21 cellular contexts compared by ENCODE assay signal in genomic region chr12:54206807-54207206, GRCh38.
"Had no signal": no experiment of that assay in that cellular context is flagged by ENCODE, and none has a peak within 500 bp of the region (broad histone marks: within the 10 kb centered on the region; RNA-seq: fewer than 3 reads in every experiment).

No MANE protein-coding gene starts in this region.

- DNase-seq: effector memory CD4-positive, alpha-beta T cell; glutamatergic neuron; islet precursor cell; left ventricle myocardium inferior; lower lobe of right lung; natural killer cell; pancreas; stimulated activated CD4-positive, alpha-beta T cell treated with anti-CD3 and anti-CD28 coated beads, Interleukin-4, amount 100 ng/mL, for 1 hour; stimulated activated CD8-positive, alpha-beta memory T cell treated with anti-CD3 and anti-CD28 coated beads, Interleukin-4, amount 100 ng/mL, for 48 hours; stimulated activated naive CD8-positive, alpha-beta T cell treated with anti-CD3 and anti-CD28 coated beads, Interleukin-15, Interleukin-2, amounts not matched to agents 100 U/mL and 50 U/mL, for 24 hours; thyroid gland had no signal

- H3K36me3 Mint-ChIP-seq: memory B cell; mesothelial cell of epicardium; natural killer cell; stimulated activated effector memory CD8-positive, alpha-beta T cell treated with anti-CD3 and anti-CD28 coated beads, Interleukin-12 subunit alpha, Interleukin-12 subunit beta, amount 100 ng/mL, for 72 hours; type B pancreatic cell had no signal

- H3K27ac Mint-ChIP-seq: memory B cell; mesothelial cell of epicardium; natural killer cell; stimulated activated effector memory CD8-positive, alpha-beta T cell treated with anti-CD3 and anti-CD28 coated beads, Interleukin-12 subunit alpha, Interleukin-12 subunit beta, amount 100 ng/mL, for 72 hours had no signal

- H3K9me3 Mint-ChIP-seq: memory B cell; mesothelial cell of epicardium; natural killer cell; neural crest cell; stimulated activated effector memory CD8-positive, alpha-beta T cell treated with anti-CD3 and anti-CD28 coated beads, Interleukin-12 subunit alpha, Interleukin-12 subunit beta, amount 100 ng/mL, for 72 hours; type B pancreatic cell had no signal

- H3K4me1 ChIP-seq: esophagus muscularis mucosa, gastroesophageal sphincter, left ventricle myocardium inferior, lower lobe of right lung, pancreas, prostate gland, suprapubic skin, thyroid gland had no signal

- H3K4me3 ChIP-seq: esophagus muscularis mucosa, gastroesophageal sphincter, left ventricle myocardium inferior, lower lobe of right lung, pancreas, prostate gland, suprapubic skin, thyroid gland had no signal

- H3K4me3 Mint-ChIP-seq: memory B cell; mesothelial cell of epicardium; natural killer cell; neural crest cell; stimulated activated effector memory CD8-positive, alpha-beta T cell treated with anti-CD3 and anti-CD28 coated beads, Interleukin-12 subunit alpha, Interleukin-12 subunit beta, amount 100 ng/mL, for 72 hours; type B pancreatic cell had no signal

- H3K36me3 ChIP-seq: esophagus muscularis mucosa, gastroesophageal sphincter, left ventricle myocardium inferior, lower lobe of right lung, pancreas, prostate gland, suprapubic skin, thyroid gland had no signal

- H3K27ac ChIP-seq: epithelial cell of prostate, esophagus muscularis mucosa, gastroesophageal sphincter, left ventricle myocardium inferior, lower lobe of right lung, pancreas, prostate gland, suprapubic skin, thyroid gland had no signal

- H3K27me3 ChIP-seq: thyroid gland had no signal

- ATAC-seq: gastroesophageal sphincter; lower lobe of right lung; stimulated activated effector memory CD8-positive, alpha-beta T cell treated with anti-CD3 and anti-CD28 coated beads, Interleukin-12 subunit alpha, Interleukin-12 subunit beta, amount 100 ng/mL, for 72 hours; stimulated activated naive CD8-positive, alpha-beta T cell treated with anti-CD3 and anti-CD28 coated beads, Interleukin-15, Interleukin-2, amounts not matched to agents 100 U/mL and 50 U/mL, for 24 hours had no signal

- H3K9me3 ChIP-seq: esophagus muscularis mucosa, gastroesophageal sphincter, left ventricle myocardium inferior, lower lobe of right lung, pancreas, prostate gland, suprapubic skin, thyroid gland had no signal
